Comparison of ENCODE assay signal across 1 cellular context in the genomic region with DNA sequence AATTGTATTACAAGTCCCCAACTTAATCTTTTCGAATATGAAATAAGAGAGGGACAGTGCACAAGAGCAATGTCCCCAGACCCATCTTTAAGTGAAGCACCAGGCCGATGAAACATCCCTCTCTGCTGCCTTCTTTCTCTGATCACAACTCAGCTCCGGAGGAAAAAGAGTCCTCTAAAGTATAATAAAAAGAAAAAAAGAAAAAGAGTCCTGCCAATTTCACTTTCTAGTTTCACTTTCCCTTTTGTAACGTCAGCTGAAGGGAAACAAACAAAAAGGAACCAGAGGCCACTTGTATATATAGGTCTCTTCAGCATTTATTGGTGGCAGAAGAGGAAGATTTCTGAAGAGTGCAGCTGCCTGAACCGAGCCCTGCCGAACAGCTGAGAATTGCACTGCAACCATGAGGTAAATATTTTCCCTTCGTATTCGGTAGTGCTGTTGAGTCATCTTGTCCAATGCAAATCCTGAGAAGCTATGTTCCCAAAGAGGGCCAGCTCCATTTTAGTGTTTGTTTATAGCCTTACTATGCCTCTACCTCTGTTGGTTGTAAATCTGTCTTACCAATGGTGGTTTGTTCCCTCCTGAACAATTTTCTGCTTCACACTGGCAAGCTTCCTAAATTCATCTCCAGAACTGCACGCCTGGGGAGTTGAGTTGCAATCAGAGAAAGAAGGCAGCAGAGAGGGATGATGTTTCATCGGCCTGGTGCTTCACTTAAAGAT.
TF ChIP-seq lines count a peak whose summit lies in the region.

A gene with protein sequence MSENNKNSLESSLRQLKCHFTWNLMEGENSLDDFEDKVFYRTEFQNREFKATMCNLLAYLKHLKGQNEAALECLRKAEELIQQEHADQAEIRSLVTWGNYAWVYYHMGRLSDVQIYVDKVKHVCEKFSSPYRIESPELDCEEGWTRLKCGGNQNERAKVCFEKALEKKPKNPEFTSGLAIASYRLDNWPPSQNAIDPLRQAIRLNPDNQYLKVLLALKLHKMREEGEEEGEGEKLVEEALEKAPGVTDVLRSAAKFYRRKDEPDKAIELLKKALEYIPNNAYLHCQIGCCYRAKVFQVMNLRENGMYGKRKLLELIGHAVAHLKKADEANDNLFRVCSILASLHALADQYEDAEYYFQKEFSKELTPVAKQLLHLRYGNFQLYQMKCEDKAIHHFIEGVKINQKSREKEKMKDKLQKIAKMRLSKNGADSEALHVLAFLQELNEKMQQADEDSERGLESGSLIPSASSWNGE (plus strand): TSS at position 326 of the 725 bp plus-strand sequence. CDS start 78 bp downstream, at position 404.

TF ChIP-seq in GM23338, 12 proteins besides CTCF, POLR2A, EP300 and RAD21:
- TF ChIP-seq, protein P1, sequence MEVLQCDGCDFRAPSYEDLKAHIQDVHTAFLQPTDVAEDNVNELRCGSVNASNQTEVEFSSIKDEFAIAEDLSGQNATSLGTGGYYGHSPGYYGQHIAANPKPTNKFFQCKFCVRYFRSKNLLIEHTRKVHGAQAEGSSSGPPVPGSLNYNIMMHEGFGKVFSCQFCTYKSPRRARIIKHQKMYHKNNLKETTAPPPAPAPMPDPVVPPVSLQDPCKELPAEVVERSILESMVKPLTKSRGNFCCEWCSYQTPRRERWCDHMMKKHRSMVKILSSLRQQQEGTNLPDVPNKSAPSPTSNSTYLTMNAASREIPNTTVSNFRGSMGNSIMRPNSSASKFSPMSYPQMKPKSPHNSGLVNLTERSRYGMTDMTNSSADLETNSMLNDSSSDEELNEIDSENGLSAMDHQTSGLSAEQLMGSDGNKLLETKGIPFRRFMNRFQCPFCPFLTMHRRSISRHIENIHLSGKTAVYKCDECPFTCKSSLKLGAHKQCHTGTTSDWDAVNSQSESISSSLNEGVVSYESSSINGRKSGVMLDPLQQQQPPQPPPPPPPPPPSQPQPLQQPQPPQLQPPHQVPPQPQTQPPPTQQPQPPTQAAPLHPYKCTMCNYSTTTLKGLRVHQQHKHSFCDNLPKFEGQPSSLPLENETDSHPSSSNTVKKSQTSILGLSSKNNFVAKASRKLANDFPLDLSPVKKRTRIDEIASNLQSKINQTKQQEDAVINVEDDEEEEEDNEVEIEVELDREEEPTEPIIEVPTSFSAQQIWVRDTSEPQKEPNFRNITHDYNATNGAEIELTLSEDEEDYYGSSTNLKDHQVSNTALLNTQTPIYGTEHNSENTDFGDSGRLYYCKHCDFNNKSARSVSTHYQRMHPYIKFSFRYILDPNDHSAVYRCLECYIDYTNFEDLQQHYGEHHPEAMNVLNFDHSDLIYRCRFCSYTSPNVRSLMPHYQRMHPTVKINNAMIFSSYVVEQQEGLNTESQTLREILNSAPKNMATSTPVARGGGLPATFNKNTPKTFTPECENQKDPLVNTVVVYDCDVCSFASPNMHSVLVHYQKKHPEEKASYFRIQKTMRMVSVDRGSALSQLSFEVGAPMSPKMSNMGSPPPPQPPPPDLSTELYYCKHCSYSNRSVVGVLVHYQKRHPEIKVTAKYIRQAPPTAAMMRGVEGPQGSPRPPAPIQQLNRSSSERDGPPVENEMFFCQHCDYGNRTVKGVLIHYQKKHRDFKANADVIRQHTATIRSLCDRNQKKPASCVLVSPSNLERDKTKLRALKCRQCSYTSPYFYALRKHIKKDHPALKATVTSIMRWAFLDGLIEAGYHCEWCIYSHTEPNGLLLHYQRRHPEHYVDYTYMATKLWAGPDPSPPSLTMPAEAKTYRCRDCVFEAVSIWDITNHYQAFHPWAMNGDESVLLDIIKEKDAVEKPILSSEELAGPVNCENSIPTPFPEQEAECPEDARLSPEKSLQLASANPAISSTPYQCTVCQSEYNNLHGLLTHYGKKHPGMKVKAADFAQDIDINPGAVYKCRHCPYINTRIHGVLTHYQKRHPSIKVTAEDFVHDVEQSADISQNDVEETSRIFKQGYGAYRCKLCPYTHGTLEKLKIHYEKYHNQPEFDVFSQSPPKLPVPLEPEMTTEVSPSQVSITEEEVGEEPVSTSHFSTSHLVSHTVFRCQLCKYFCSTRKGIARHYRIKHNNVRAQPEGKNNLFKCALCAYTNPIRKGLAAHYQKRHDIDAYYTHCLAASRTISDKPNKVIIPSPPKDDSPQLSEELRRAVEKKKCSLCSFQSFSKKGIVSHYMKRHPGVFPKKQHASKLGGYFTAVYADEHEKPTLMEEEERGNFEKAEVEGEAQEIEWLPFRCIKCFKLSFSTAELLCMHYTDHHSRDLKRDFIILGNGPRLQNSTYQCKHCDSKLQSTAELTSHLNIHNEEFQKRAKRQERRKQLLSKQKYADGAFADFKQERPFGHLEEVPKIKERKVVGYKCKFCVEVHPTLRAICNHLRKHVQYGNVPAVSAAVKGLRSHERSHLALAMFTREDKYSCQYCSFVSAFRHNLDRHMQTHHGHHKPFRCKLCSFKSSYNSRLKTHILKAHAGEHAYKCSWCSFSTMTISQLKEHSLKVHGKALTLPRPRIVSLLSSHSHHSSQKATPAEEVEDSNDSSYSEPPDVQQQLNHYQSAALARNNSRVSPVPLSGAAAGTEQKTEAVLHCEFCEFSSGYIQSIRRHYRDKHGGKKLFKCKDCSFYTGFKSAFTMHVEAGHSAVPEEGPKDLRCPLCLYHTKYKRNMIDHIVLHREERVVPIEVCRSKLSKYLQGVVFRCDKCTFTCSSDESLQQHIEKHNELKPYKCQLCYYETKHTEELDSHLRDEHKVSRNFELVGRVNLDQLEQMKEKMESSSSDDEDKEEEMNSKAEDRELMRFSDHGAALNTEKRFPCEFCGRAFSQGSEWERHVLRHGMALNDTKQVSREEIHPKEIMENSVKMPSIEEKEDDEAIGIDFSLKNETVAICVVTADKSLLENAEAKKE (CRISPR knock-in tag; IDR thresholded peaks at IDR 0.05): no peak
- TF ChIP-seq NANOG (IDR thresholded peaks at IDR 0.05; ENCODE audit: borderline replicate concordance) (no peak), EZH2 (IDR thresholded peaks at IDR 0.05; ENCODE audit: low read depth, unreplicated experiment) (no peak), POLR2AphosphoS5 (IDR thresholded peaks at IDR 0.05; ENCODE audit: low read depth) (no peak)
